In the genomic region with DNA sequence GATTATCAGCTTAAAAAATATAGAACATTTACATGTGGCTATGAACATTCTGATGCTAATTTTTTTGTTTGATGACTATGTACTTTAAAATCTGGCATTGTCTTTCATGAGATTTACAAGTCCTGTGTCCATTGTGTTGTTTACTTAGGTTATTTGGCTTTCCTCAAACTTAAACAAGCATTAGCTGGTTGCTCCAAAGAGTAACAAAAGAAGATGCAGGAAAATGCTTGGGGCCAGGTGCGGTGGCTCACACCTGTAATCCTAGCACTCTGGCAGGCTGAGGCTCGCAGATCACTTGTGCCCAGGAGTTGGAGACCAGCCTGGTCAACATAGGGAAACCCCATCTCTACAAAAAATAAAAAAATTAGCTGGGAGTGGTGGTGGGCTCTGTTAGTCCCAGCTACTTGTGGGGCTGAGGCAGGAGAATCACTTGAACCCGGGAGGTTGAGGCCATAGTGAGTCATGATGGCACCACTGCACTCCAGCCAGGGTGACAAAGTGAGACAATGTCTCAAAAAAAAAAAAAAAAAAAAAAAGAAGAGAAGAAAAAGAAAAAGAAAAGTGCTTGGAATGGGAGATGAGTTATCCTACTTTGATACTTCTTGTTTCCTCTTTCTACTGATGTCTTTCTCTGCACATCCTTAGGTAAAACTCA, we compare ENCODE assay signal across 13 cellular contexts. TPM values are rescaled to one million over a fixed set of nuclear protein-coding genes. Genes with fewer than 3 reads are reported as not detected.
DNase-seq lines count a peak whose midpoint lies in the region; ATAC-seq, FAIRE-seq and TF ChIP-seq lines count a peak whose summit lies in the region.
"Had no signal": no experiment of that assay in that cellular context is flagged by ENCODE, and none has a peak within 500 bp of the region (broad histone marks: within the 10 kb centered on the region; RNA-seq: fewer than 3 reads in every experiment).

No MANE protein-coding gene starts in this region.

- TF ChIP-seq CTCF in astrocyte (IDR thresholded peaks at IDR 0.05; ENCODE audit: insufficient read depth, low read depth, low read length) (no peak), progenitor cell of endocrine pancreas (IDR thresholded peaks at IDR 0.05; ENCODE audit: unreplicated experiment) (no peak), WERI-Rb-1 (IDR thresholded peaks at IDR 0.05; ENCODE audit: low read depth, low read length) (no peak)

- no peak for ATAC-seq in stimulated activated naive B cell treated with anti-CD40 and anti-IgM and Interleukin-4, amounts not matched to agents 10 μg/mL and 1 μg/mL and 100 μg/mL, for 72 hours (replicated peaks)

- H3K27me3 Mint-ChIP-seq in astrocyte (ENCODE audit: low read depth, unreplicated experiment) = no peaks in the 10 kb centered on the region
- H3K27me3 Mint-ChIP-seq in progenitor cell of endocrine pancreas = no peaks in the 10 kb centered on the region
- H3K27me3 Mint-ChIP-seq in stimulated activated naive B cell treated with anti-CD40 and anti-IgM and Interleukin-4, amounts not matched to agents 10 μg/mL and 1 μg/mL and 100 μg/mL, for 72 hours = no peaks in the 10 kb centered on the region
- H3K27me3 Mint-ChIP-seq: activated CD4-positive, alpha-beta memory T cell treated with anti-CD3 and anti-CD28 coated beads for 36 hours; IgD-negative memory B cell had no signal

- no peaks in the 10 kb centered on the region for H3K27me3 ChIP-seq in astrocyte (ENCODE audit: insufficient read depth, low read length)
- no peaks in the 10 kb centered on the region for H3K27me3 ChIP-seq in WERI-Rb-1 (ENCODE audit: insufficient read depth, low read depth, severe bottlenecking)
- H3K27me3 ChIP-seq: tibial artery had no signal

- H3K9me3 Mint-ChIP-seq in astrocyte (ENCODE audit: unreplicated experiment) (no peaks in the 10 kb centered on the region), progenitor cell of endocrine pancreas (ENCODE audit: low read depth) (no peaks in the 10 kb centered on the region)
- no peaks in the 10 kb centered on the region for H3K9me3 Mint-ChIP-seq in stimulated activated naive B cell treated with anti-CD40 and anti-IgM and Interleukin-4, amounts not matched to agents 10 μg/mL and 1 μg/mL and 100 μg/mL, for 72 hours
- H3K9me3 Mint-ChIP-seq: activated CD4-positive, alpha-beta memory T cell treated with anti-CD3 and anti-CD28 coated beads for 36 hours; IgD-negative memory B cell had no signal

- peaks cover 29% of the 10 kb centered on the region for H3K4me1 Mint-ChIP-seq in astrocyte (ENCODE audit: low read depth, unreplicated experiment)
- H3K4me1 Mint-ChIP-seq in progenitor cell of endocrine pancreas (ENCODE audit: low read depth) = peaks cover 41% of the 10 kb centered on the region
- H3K4me1 Mint-ChIP-seq in stimulated activated naive B cell treated with anti-CD40 and anti-IgM and Interleukin-4, amounts not matched to agents 10 μg/mL and 1 μg/mL and 100 μg/mL, for 72 hours = peaks cover 0 to 1% of the 10 kb centered on the region in 2 donors
- H3K4me1 Mint-ChIP-seq: IgD-negative memory B cell had no signal

- no peak overlapping the region for H3K27ac ChIP-seq in astrocyte (ENCODE audit: low read depth, low read length)
- no peak overlapping the region for H3K27ac ChIP-seq in WERI-Rb-1

- DNase-seq in NCI-H2107 treated with DMSO at 0.1 percent for 48 hours (lab: John Stamatoyannopoulos, UW; ENCODE audit: unreplicated experiment) = peak; percentile 22
- DNase-seq in NCI-H2107 (lab: John Stamatoyannopoulos, UW) = no peak
- DNase-seq in NCI-H2081 (lab: John Stamatoyannopoulos, UW) = peak; percentile 57 to 87
- no peak for DNase-seq in astrocyte (ENCODE audit: low read depth)
- no peak for DNase-seq in progenitor cell of endocrine pancreas (ENCODE audit: low spot score, unreplicated experiment)
- no peak for DNase-seq in GOT3 (lab: John Stamatoyannopoulos, UW)
- DNase-seq in stimulated activated naive B cell treated with anti-CD40 and anti-IgM and Interleukin-4, amounts not matched to agents 10 μg/mL and 1 μg/mL and 100 μg/mL, for 72 hours = no peak
- no peak for DNase-seq in WERI-Rb-1
- DNase-seq: activated CD4-positive, alpha-beta memory T cell treated with anti-CD3 and anti-CD28 coated beads for 36 hours; activated gamma-delta T cell; tibial artery had no signal

- H3K4me3 ChIP-seq in astrocyte (ENCODE audit: insufficient read depth, low read depth, low read length) (no peak overlapping the region), WERI-Rb-1 (ENCODE audit: low read depth, low read length) (no peak overlapping the region)
- H3K4me3 ChIP-seq: tibial artery had no signal

- H2AFZ ChIP-seq in astrocyte (ENCODE audit: low read depth, low read length) = no peak overlapping the region

- no peaks in the 10 kb centered on the region for H4K20me1 ChIP-seq in astrocyte (ENCODE audit: insufficient read depth, low read length)

- H3K4me2 ChIP-seq in astrocyte (ENCODE audit: low read length) = no peak overlapping the region

- H3K9me3 ChIP-seq in astrocyte (ENCODE audit: insufficient read depth, low read depth, low read length) = no peaks in the 10 kb centered on the region
- no peaks in the 10 kb centered on the region for H3K9me3 ChIP-seq in WERI-Rb-1 (ENCODE audit: severe bottlenecking)
- H3K9me3 ChIP-seq: Caco-2, tibial artery had no signal

- H3K36me3 ChIP-seq in astrocyte (ENCODE audit: insufficient read depth, low read length) (no peaks in the 10 kb centered on the region), WERI-Rb-1 (no peaks in the 10 kb centered on the region)
- H3K36me3 ChIP-seq: tibial artery had no signal

- H3K36me3 Mint-ChIP-seq in astrocyte (ENCODE audit: low read depth, unreplicated experiment) (no peaks in the 10 kb centered on the region), progenitor cell of endocrine pancreas (ENCODE audit: insufficient read depth) (no peaks in the 10 kb centered on the region)
- H3K36me3 Mint-ChIP-seq in stimulated activated naive B cell treated with anti-CD40 and anti-IgM and Interleukin-4, amounts not matched to agents 10 μg/mL and 1 μg/mL and 100 μg/mL, for 72 hours = no peaks in the 10 kb centered on the region
- H3K36me3 Mint-ChIP-seq: IgD-negative memory B cell had no signal

- H3K4me1 ChIP-seq in astrocyte (ENCODE audit: insufficient read depth, low read length) = no peaks in the 10 kb centered on the region

- H3K27ac Mint-ChIP-seq in astrocyte (ENCODE audit: unreplicated experiment) = no peak overlapping the region
- H3K27ac Mint-ChIP-seq in progenitor cell of endocrine pancreas = peak overlapping the region; percentile 90
- H3K27ac Mint-ChIP-seq in stimulated activated naive B cell treated with anti-CD40 and anti-IgM and Interleukin-4, amounts not matched to agents 10 μg/mL and 1 μg/mL and 100 μg/mL, for 72 hours = no peak overlapping the region
- H3K27ac Mint-ChIP-seq: activated CD4-positive, alpha-beta memory T cell treated with anti-CD3 and anti-CD28 coated beads for 36 hours; IgD-negative memory B cell had no signal

- no peak overlapping the region for H3K9ac ChIP-seq in astrocyte (ENCODE audit: low read length)

- no peaks in the 10 kb centered on the region for H3K79me2 ChIP-seq in astrocyte (ENCODE audit: insufficient read depth, low read length)

- H3K4me3 Mint-ChIP-seq in astrocyte (ENCODE audit: unreplicated experiment) = no peak overlapping the region
- H3K4me3 Mint-ChIP-seq in progenitor cell of endocrine pancreas (ENCODE audit: low read depth) = no peak overlapping the region
- no peak overlapping the region for H3K4me3 Mint-ChIP-seq in stimulated activated naive B cell treated with anti-CD40 and anti-IgM and Interleukin-4, amounts not matched to agents 10 μg/mL and 1 μg/mL and 100 μg/mL, for 72 hours
- H3K4me3 Mint-ChIP-seq: activated CD4-positive, alpha-beta memory T cell treated with anti-CD3 and anti-CD28 coated beads for 36 hours; IgD-negative memory B cell had no signal

- peak; percentile 34 for FAIRE-seq in astrocyte (lab: Jason Lieb, UNC)

RNA-seq across cellular contexts. Expression of gene PAM, which starts 39.7 kb away (rescaled TPM):
- total RNA-seq in astrocyte (259 and 301 TPM in 2 replicates), progenitor cell of endocrine pancreas (111 and 142 TPM in 2 replicates)

Comparison
In these comparisons a context has a peak if more than half of its experiments do, and no peak if none do; other contexts are left out.
1. DNase-seq: peak in NCI-H2107 treated with DMSO at 0.1 percent for 48 hours (single experiment) and NCI-H2081 (2 of 2); none in NCI-H2107 (single experiment), astrocyte (single experiment), progenitor cell of endocrine pancreas (single experiment), GOT3 (single experiment), stimulated activated naive B cell treated with anti-CD40 and anti-IgM and Interleukin-4, amounts not matched to agents 10 μg/mL and 1 μg/mL and 100 μg/mL, for 72 hours (single experiment) and WERI-Rb-1 (single experiment).